Comparison of ENCODE assay signal across 18 cellular contexts in the genomic region with DNA sequence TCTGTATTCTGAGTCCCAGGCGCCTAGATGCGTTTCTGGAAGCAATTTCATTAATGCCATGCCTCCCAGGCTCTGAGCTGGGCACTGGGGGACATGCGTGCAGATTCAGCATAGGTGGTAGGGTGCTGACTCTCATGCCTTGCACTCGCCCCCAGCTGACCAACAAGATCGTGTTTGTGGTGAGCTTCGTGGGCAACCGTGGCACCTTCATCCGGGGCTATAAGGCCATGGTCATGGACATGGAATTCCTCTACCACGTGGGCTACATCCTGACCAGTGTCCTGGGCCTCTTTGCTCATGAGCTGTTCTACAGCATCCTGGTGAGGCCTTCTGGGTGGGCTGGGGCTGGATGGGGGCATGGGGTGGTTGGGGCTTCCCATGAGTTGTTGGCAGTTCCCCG. TPM values are rescaled to one million over a fixed set of nuclear protein-coding genes. Genes with fewer than 3 reads are reported as not detected.
DNase-seq lines count a peak whose midpoint lies in the region; ATAC-seq and TF ChIP-seq lines count a peak whose summit lies in the region.
"Had no signal": no experiment of that assay in that cellular context is flagged by ENCODE, and none has a peak within 500 bp of the region (broad histone marks: within the 10 kb centered on the region; RNA-seq: fewer than 3 reads in every experiment).

No MANE protein-coding gene starts in this region.

- no peak overlapping the region for H3K27ac ChIP-seq in CD4-positive, alpha-beta T cell (ENCODE audit: low read depth, low read length)

- H3K27me3 ChIP-seq in CD4-positive, alpha-beta T cell (ENCODE audit: control insufficient read depth, insufficient read depth, low read length) = no peaks in the 10 kb centered on the region
- H3K27me3 ChIP-seq in H7 (ENCODE audit: control insufficient read depth, insufficient read depth, low read length) = no peaks in the 10 kb centered on the region

- CTCF ChIA-PET in CD4-positive, alpha-beta T cell (lab: Charles Lee) = no interaction called here
- CTCF ChIA-PET in activated CD4-positive, alpha-beta memory T cell treated with anti-CD3 and anti-CD28 coated beads for 36 hours (lab: Charles Lee) = interaction anchor here (1.3 to 1.5 kb wide), 2 partner anchors 11 to 105 kb away, joined by 3 to 14 read pairs; no protein-coding TSS in a partner anchor

- H3K27ac Mint-ChIP-seq in CD4-positive, alpha-beta T cell = peak overlapping the region; percentile 31
- H3K27ac Mint-ChIP-seq in activated T-helper 2 cell treated with anti-CD3 and anti-CD28 coated beads, Interferon-gamma antibody, Interleukin-2, Interleukin-4, amounts not matched to agents 10 μg/mL and 5 μg/mL and 100 μg/mL, durations not matched to agents 14 hours and 24 hours and 36 hours = peak overlapping the region; percentile 13
- H3K27ac Mint-ChIP-seq in naive thymus-derived CD8-positive, alpha-beta T cell = peak overlapping the region in 6 of 10 donors; percentile 19 to 72 (median 40)
- H3K27ac Mint-ChIP-seq in activated CD4-positive, alpha-beta memory T cell treated with anti-CD3 and anti-CD28 coated beads for 36 hours = no peak overlapping the region
- H3K27ac Mint-ChIP-seq in activated CD4-positive, alpha-beta T cell treated with anti-CD3 and anti-CD28 coated beads, Interleukin-2, amount 10 ng/mL, durations not matched to agents 24 days and 14 days = no peak overlapping the region
- peak overlapping the region in 1 of 7 donors; percentile 21 for H3K27ac Mint-ChIP-seq in CD14-positive monocyte

- no peak for ATAC-seq in CD4-positive, alpha-beta T cell (ENCODE audit: poor library complexity)
- no peak for ATAC-seq in naive thymus-derived CD8-positive, alpha-beta T cell
- ATAC-seq: K562, PC-3 had no signal

- H3K4me3 ChIP-seq in H7 (ENCODE audit: insufficient read depth, low read depth, low read length) = no peak overlapping the region
- H3K4me3 ChIP-seq: K562 had no signal

- H3K4me1 Mint-ChIP-seq in CD4-positive, alpha-beta T cell (ENCODE audit: low read depth) = peaks cover 39% of the 10 kb centered on the region
- H3K4me1 Mint-ChIP-seq in activated T-helper 2 cell treated with anti-CD3 and anti-CD28 coated beads, Interferon-gamma antibody, Interleukin-2, Interleukin-4, amounts not matched to agents 10 μg/mL and 5 μg/mL and 100 μg/mL, durations not matched to agents 14 hours and 24 hours and 36 hours (ENCODE audit: low read depth) = peaks cover 32% of the 10 kb centered on the region
- peaks cover 20 to 40% (median 36%) of the 10 kb centered on the region in 4 donors for H3K4me1 Mint-ChIP-seq in naive thymus-derived CD8-positive, alpha-beta T cell
- H3K4me1 Mint-ChIP-seq in activated CD4-positive, alpha-beta memory T cell treated with anti-CD3 and anti-CD28 coated beads for 36 hours (ENCODE audit: low read depth) = peaks cover 41% of the 10 kb centered on the region
- H3K4me1 Mint-ChIP-seq in activated CD4-positive, alpha-beta T cell treated with anti-CD3 and anti-CD28 coated beads, Interleukin-2, amount 10 ng/mL, durations not matched to agents 24 days and 14 days = peaks cover 29% of the 10 kb centered on the region
- peaks cover 18% of the 10 kb centered on the region for H3K4me1 Mint-ChIP-seq in CD14-positive monocyte

- no peak overlapping the region for H3K4me3 Mint-ChIP-seq in CD4-positive, alpha-beta T cell
- no peak overlapping the region for H3K4me3 Mint-ChIP-seq in activated T-helper 2 cell treated with anti-CD3 and anti-CD28 coated beads, Interferon-gamma antibody, Interleukin-2, Interleukin-4, amounts not matched to agents 10 μg/mL and 5 μg/mL and 100 μg/mL, durations not matched to agents 14 hours and 24 hours and 36 hours (ENCODE audit: low read depth)
- H3K4me3 Mint-ChIP-seq in naive thymus-derived CD8-positive, alpha-beta T cell = no peak overlapping the region
- no peak overlapping the region for H3K4me3 Mint-ChIP-seq in activated CD4-positive, alpha-beta memory T cell treated with anti-CD3 and anti-CD28 coated beads for 36 hours
- no peak overlapping the region for H3K4me3 Mint-ChIP-seq in activated CD4-positive, alpha-beta T cell treated with anti-CD3 and anti-CD28 coated beads, Interleukin-2, amount 10 ng/mL, durations not matched to agents 24 days and 14 days
- H3K4me3 Mint-ChIP-seq in CD14-positive monocyte = no peak overlapping the region
- H3K4me3 Mint-ChIP-seq: CD8-positive, alpha-beta memory T cell had no signal

- no peaks in the 10 kb centered on the region for H3K27me3 Mint-ChIP-seq in CD4-positive, alpha-beta T cell
- H3K27me3 Mint-ChIP-seq in activated T-helper 2 cell treated with anti-CD3 and anti-CD28 coated beads, Interferon-gamma antibody, Interleukin-2, Interleukin-4, amounts not matched to agents 10 μg/mL and 5 μg/mL and 100 μg/mL, durations not matched to agents 14 hours and 24 hours and 36 hours (ENCODE audit: low read depth) = no peaks in the 10 kb centered on the region
- H3K27me3 Mint-ChIP-seq in naive thymus-derived CD8-positive, alpha-beta T cell = no peaks in the 10 kb centered on the region
- no peaks in the 10 kb centered on the region for H3K27me3 Mint-ChIP-seq in activated CD4-positive, alpha-beta memory T cell treated with anti-CD3 and anti-CD28 coated beads for 36 hours
- no peaks in the 10 kb centered on the region for H3K27me3 Mint-ChIP-seq in activated CD4-positive, alpha-beta T cell treated with anti-CD3 and anti-CD28 coated beads, Interleukin-2, amount 10 ng/mL, durations not matched to agents 24 days and 14 days
- peaks cover 0 to 4% (median 0%) of the 10 kb centered on the region in 3 donors for H3K27me3 Mint-ChIP-seq in CD14-positive monocyte (ENCODE audit: low read depth in 3 of 3)

- intact Hi-C loops in CD4-positive, alpha-beta T cell (cut with DNase I, micrococcal nuclease) = loop anchor here in 1 of 2 experiments (5.0 to 10.0 kb wide), 2 partner anchors 68 to 235 kb away; a partner anchor contains a TSS
- intact Hi-C loops in activated T-helper 2 cell treated with anti-CD3 and anti-CD28 coated beads, Interferon-gamma antibody, Interleukin-2, Interleukin-4, amounts not matched to agents 10 μg/mL and 5 μg/mL and 100 μg/mL, durations not matched to agents 14 hours and 24 hours and 36 hours (cut with micrococcal nuclease) = loop anchor here (5.0 to 10.0 kb wide), 3 partner anchors 58 to 275 kb away; a partner anchor contains a TSS
- intact Hi-C loops in activated CD4-positive, alpha-beta memory T cell treated with anti-CD3 and anti-CD28 coated beads for 36 hours (cut with micrococcal nuclease) = loop anchor here (5.0 to 10.0 kb wide), 2 partner anchors 58 to 275 kb away; a partner anchor contains a TSS
- intact Hi-C loops in activated CD4-positive, alpha-beta T cell treated with anti-CD3 and anti-CD28 coated beads, Interleukin-2, amount 10 ng/mL, durations not matched to agents 24 days and 14 days (cut with micrococcal nuclease) = loop anchor here (5.0 to 10.0 kb wide), 2 partner anchors 58 to 235 kb away; a partner anchor contains a TSS
- intact Hi-C loops in CD14-positive monocyte (cut with micrococcal nuclease) = no loop called here

- peaks cover 86% of the 10 kb centered on the region for H3K36me3 Mint-ChIP-seq in CD4-positive, alpha-beta T cell (ENCODE audit: low read depth)
- peaks cover 71% of the 10 kb centered on the region for H3K36me3 Mint-ChIP-seq in activated T-helper 2 cell treated with anti-CD3 and anti-CD28 coated beads, Interferon-gamma antibody, Interleukin-2, Interleukin-4, amounts not matched to agents 10 μg/mL and 5 μg/mL and 100 μg/mL, durations not matched to agents 14 hours and 24 hours and 36 hours (ENCODE audit: low read depth)
- H3K36me3 Mint-ChIP-seq in naive thymus-derived CD8-positive, alpha-beta T cell = peaks cover 5 to 55% (median 24%) of the 10 kb centered on the region in 3 donors
- peaks cover 69% of the 10 kb centered on the region for H3K36me3 Mint-ChIP-seq in activated CD4-positive, alpha-beta memory T cell treated with anti-CD3 and anti-CD28 coated beads for 36 hours
- H3K36me3 Mint-ChIP-seq in activated CD4-positive, alpha-beta T cell treated with anti-CD3 and anti-CD28 coated beads, Interleukin-2, amount 10 ng/mL, durations not matched to agents 24 days and 14 days (ENCODE audit: low read depth) = peaks cover 65% of the 10 kb centered on the region
- peaks cover 19 to 53% of the 10 kb centered on the region in 2 donors for H3K36me3 Mint-ChIP-seq in CD14-positive monocyte

- peaks cover 17% of the 10 kb centered on the region for H3K36me3 ChIP-seq in H7 (replicated peaks; ENCODE audit: control insufficient read depth, insufficient read depth, low read length)

- no peaks in the 10 kb centered on the region for H3K9me3 ChIP-seq in CD4-positive, alpha-beta T cell (ENCODE audit: control insufficient read depth, low read length)

- no peak for TF ChIP-seq CTCF in CD4-positive, alpha-beta T cell (IDR thresholded peaks at IDR 0.05)
- TF ChIP-seq CTCF in CD14-positive monocyte (IDR thresholded peaks at IDR 0.05) = no peak

- POLR2A ChIA-PET in CD4-positive, alpha-beta T cell (lab: Charles Lee) = no interaction called here
- POLR2A ChIA-PET in naive thymus-derived CD8-positive, alpha-beta T cell (lab: Charles Lee) = interaction anchor here (1.2 kb wide), 1 partner anchor 21 kb away, joined by 4 read pairs; no protein-coding TSS in a partner anchor
- POLR2A ChIA-PET in activated CD4-positive, alpha-beta memory T cell treated with anti-CD3 and anti-CD28 coated beads for 36 hours (lab: Charles Lee) = no interaction called here

- H3K9me3 Mint-ChIP-seq in CD4-positive, alpha-beta T cell = no peaks in the 10 kb centered on the region
- no peaks in the 10 kb centered on the region for H3K9me3 Mint-ChIP-seq in activated T-helper 2 cell treated with anti-CD3 and anti-CD28 coated beads, Interferon-gamma antibody, Interleukin-2, Interleukin-4, amounts not matched to agents 10 μg/mL and 5 μg/mL and 100 μg/mL, durations not matched to agents 14 hours and 24 hours and 36 hours
- H3K9me3 Mint-ChIP-seq in naive thymus-derived CD8-positive, alpha-beta T cell = no peaks in the 10 kb centered on the region
- no peaks in the 10 kb centered on the region for H3K9me3 Mint-ChIP-seq in activated CD4-positive, alpha-beta memory T cell treated with anti-CD3 and anti-CD28 coated beads for 36 hours
- no peaks in the 10 kb centered on the region for H3K9me3 Mint-ChIP-seq in activated CD4-positive, alpha-beta T cell treated with anti-CD3 and anti-CD28 coated beads, Interleukin-2, amount 10 ng/mL, durations not matched to agents 24 days and 14 days
- peaks cover 0 to 2% (median 0%) of the 10 kb centered on the region in 7 donors for H3K9me3 Mint-ChIP-seq in CD14-positive monocyte

- DNase-seq in CD4-positive, alpha-beta T cell = no peak
- peak; percentile 32 for DNase-seq in H7
- no peak for DNase-seq in activated T-helper 2 cell treated with anti-CD3 and anti-CD28 coated beads, Interferon-gamma antibody, Interleukin-2, Interleukin-4, amounts not matched to agents 10 μg/mL and 5 μg/mL and 100 μg/mL, durations not matched to agents 14 hours and 24 hours and 36 hours (ENCODE audit: low spot score)
- peak in 1 of 10 donors; percentile 50 for DNase-seq in naive thymus-derived CD8-positive, alpha-beta T cell
- DNase-seq in activated CD4-positive, alpha-beta memory T cell treated with anti-CD3 and anti-CD28 coated beads for 36 hours = no peak
- no peak for DNase-seq in activated CD4-positive, alpha-beta T cell treated with anti-CD3 and anti-CD28 coated beads, Interleukin-2, amount 10 ng/mL, durations not matched to agents 24 days and 14 days
- DNase-seq in CD14-positive monocyte (ENCODE audit: low spot score) = no peak
- DNase-seq: ACHN; CD8-positive, alpha-beta memory T cell; DND-41; GOT3; NCI-H1092; NCI-H1694 treated with DMSO at 0.1 percent for 48 hours; NCI-H345; NCI-H526 treated with DMSO at 0.1 percent for 48 hours; PC-3; SHP77 had no signal

RNA-seq across cellular contexts. Expression of a gene that starts 21.6 kb away (rescaled TPM):
- total RNA-seq in CD4-positive, alpha-beta T cell = 1 to 10 TPM; 8.7 to 9.3 TPM
- total RNA-seq in H7 (2014; rRNA removed; shearing (Covaris generic)) = 67.1 and 93.6 TPM in 2 replicates
- total RNA-seq in activated T-helper 2 cell treated with anti-CD3 and anti-CD28 coated beads, Interferon-gamma antibody, Interleukin-2, Interleukin-4, amounts not matched to agents 10 μg/mL and 5 μg/mL and 100 μg/mL, durations not matched to agents 14 hours and 24 hours and 36 hours = 136 and 137 TPM in 2 replicates
- total RNA-seq in naive thymus-derived CD8-positive, alpha-beta T cell = 10 to 100 TPM; 23.3 to 24.7 TPM
- 10 to 100 TPM; 44.4 to 57.7 (median 56.2) TPM for polyA plus RNA-seq in naive thymus-derived CD8-positive, alpha-beta T cell
- 100 to 1,000 TPM; 157 to 160 TPM for total RNA-seq in activated CD4-positive, alpha-beta memory T cell treated with anti-CD3 and anti-CD28 coated beads for 36 hours
- total RNA-seq in activated CD4-positive, alpha-beta T cell treated with anti-CD3 and anti-CD28 coated beads, Interleukin-2, amount 10 ng/mL, durations not matched to agents 24 days and 14 days = 131 and 137 TPM in 2 replicates
- 10 to 100 TPM; 37.2 to 39.3 TPM for polyA plus RNA-seq in CD14-positive monocyte

RNA-seq across cellular contexts. Expression of a gene that starts 56.8 kb away (rescaled TPM):
- total RNA-seq in CD4-positive, alpha-beta T cell = not detected
- 0.07 TPM in 1 of 2 replicates, not detected in the other for total RNA-seq in H7 (2014; rRNA removed; shearing (Covaris generic))
- not detected in 2 replicates for total RNA-seq in activated T-helper 2 cell treated with anti-CD3 and anti-CD28 coated beads, Interferon-gamma antibody, Interleukin-2, Interleukin-4, amounts not matched to agents 10 μg/mL and 5 μg/mL and 100 μg/mL, durations not matched to agents 14 hours and 24 hours and 36 hours
- total RNA-seq in naive thymus-derived CD8-positive, alpha-beta T cell = not detected
- polyA plus RNA-seq in naive thymus-derived CD8-positive, alpha-beta T cell = not detected
- not detected for total RNA-seq in activated CD4-positive, alpha-beta memory T cell treated with anti-CD3 and anti-CD28 coated beads for 36 hours
- total RNA-seq in activated CD4-positive, alpha-beta T cell treated with anti-CD3 and anti-CD28 coated beads, Interleukin-2, amount 10 ng/mL, durations not matched to agents 24 days and 14 days = not detected in 2 replicates
- polyA plus RNA-seq in CD14-positive monocyte = not detected
- total RNA-seq: CD8-positive, alpha-beta memory T cell; K562; PC-3 had no signal
- polyA plus RNA-seq: CD8-positive, alpha-beta memory T cell; K562 had no signal

Comparison
In these comparisons a context has a peak if more than half of its experiments do, and no peak if none do; other contexts are left out.
1. H3K27ac Mint-ChIP-seq: peak in CD4-positive, alpha-beta T cell (single experiment), activated T-helper 2 cell treated with anti-CD3 and anti-CD28 coated beads, Interferon-gamma antibody, Interleukin-2, Interleukin-4, amounts not matched to agents 10 μg/mL and 5 μg/mL and 100 μg/mL, durations not matched to agents 14 hours and 24 hours and 36 hours (single experiment) and naive thymus-derived CD8-positive, alpha-beta T cell (6 of 10); none in activated CD4-positive, alpha-beta memory T cell treated with anti-CD3 and anti-CD28 coated beads for 36 hours (single experiment) and activated CD4-positive, alpha-beta T cell treated with anti-CD3 and anti-CD28 coated beads, Interleukin-2, amount 10 ng/mL, durations not matched to agents 24 days and 14 days (single experiment).
2. intact Hi-C loops: an anchor here in activated T-helper 2 cell treated with anti-CD3 and anti-CD28 coated beads, Interferon-gamma antibody, Interleukin-2, Interleukin-4, amounts not matched to agents 10 μg/mL and 5 μg/mL and 100 μg/mL, durations not matched to agents 14 hours and 24 hours and 36 hours (5.0 to 10.0 kb wide), activated CD4-positive, alpha-beta memory T cell treated with anti-CD3 and anti-CD28 coated beads for 36 hours (5.0 to 10.0 kb wide) and activated CD4-positive, alpha-beta T cell treated with anti-CD3 and anti-CD28 coated beads, Interleukin-2, amount 10 ng/mL, durations not matched to agents 24 days and 14 days (5.0 to 10.0 kb wide); none called in CD14-positive monocyte.